Comparison of ENCODE assay signal across 8 cellular contexts in genomic region chr9:38046669-38047300, GRCh38. TPM values are rescaled to one million over a fixed set of nuclear protein-coding genes. Genes with fewer than 3 reads are reported as not detected.
DNase-seq lines count a peak whose midpoint lies in the region; TF ChIP-seq lines count a peak whose summit lies in the region.

No MANE protein-coding gene starts in this region.

- POLR2A ChIA-PET in activated CD4-positive, alpha-beta T cell treated with anti-CD3 and anti-CD28 coated beads, Interleukin-2, amount 10 ng/mL, durations not matched to agents 7 days and 5 days (lab: Charles Lee) = no interaction called here

- H3K9me3 Mint-ChIP-seq in brain (no peaks in the 10 kb centered on the region), type B pancreatic cell (no peaks in the 10 kb centered on the region)
- no peaks in the 10 kb centered on the region for H3K9me3 Mint-ChIP-seq in activated CD4-positive, alpha-beta T cell treated with anti-CD3 and anti-CD28 coated beads, Interleukin-2, amount 10 ng/mL, durations not matched to agents 7 days and 5 days

- TF ChIP-seq CTCF in brain (conservative IDR thresholded peaks at IDR 0.05) = no peak
- TF ChIP-seq CTCF in type B pancreatic cell (conservative IDR thresholded peaks at IDR 0.05) = no peak

- peak overlapping the region; percentile 39 to 89 (median 78) for H3K27ac Mint-ChIP-seq in brain
- peak overlapping the region; percentile 96 for H3K27ac Mint-ChIP-seq in type B pancreatic cell
- no peak overlapping the region for H3K27ac Mint-ChIP-seq in activated CD4-positive, alpha-beta T cell treated with anti-CD3 and anti-CD28 coated beads, Interleukin-2, amount 10 ng/mL, durations not matched to agents 7 days and 5 days

- peaks cover 2% of the 10 kb centered on the region for H3K27me3 Mint-ChIP-seq in brain
- no peaks in the 10 kb centered on the region for H3K27me3 Mint-ChIP-seq in type B pancreatic cell
- no peaks in the 10 kb centered on the region for H3K27me3 Mint-ChIP-seq in activated CD4-positive, alpha-beta T cell treated with anti-CD3 and anti-CD28 coated beads, Interleukin-2, amount 10 ng/mL, durations not matched to agents 7 days and 5 days

- H3K4me1 Mint-ChIP-seq in brain (peaks cover 50% of the 10 kb centered on the region), type B pancreatic cell (ENCODE audit: unreplicated experiment) (peaks cover 57% of the 10 kb centered on the region)
- H3K4me1 Mint-ChIP-seq in activated CD4-positive, alpha-beta T cell treated with anti-CD3 and anti-CD28 coated beads, Interleukin-2, amount 10 ng/mL, durations not matched to agents 7 days and 5 days = peaks cover 6% of the 10 kb centered on the region

- DNase-seq in DMS79 treated with DMSO at 0.1 percent for 48 hours (lab: John Stamatoyannopoulos, UW) = peak; percentile 53
- no peak for DNase-seq in DMS79 (lab: John Stamatoyannopoulos, UW)
- peak; percentile 64 for DNase-seq in kidney glomerular epithelial cell (lab: John Stamatoyannopoulos, UW)
- no peak for DNase-seq in type B pancreatic cell (ENCODE audit: extremely low spot score, unreplicated experiment)
- no peak for DNase-seq in activated CD4-positive, alpha-beta T cell treated with anti-CD3 and anti-CD28 coated beads, Interleukin-2, amount 10 ng/mL, durations not matched to agents 7 days and 5 days
- DNase-seq in central memory CD4-positive, alpha-beta T cell = no peak
- no peak for DNase-seq in NCI-H524 treated with DMSO at 0.1 percent for 48 hours (lab: John Stamatoyannopoulos, UW)

- CTCF ChIA-PET in activated CD4-positive, alpha-beta T cell treated with anti-CD3 and anti-CD28 coated beads, Interleukin-2, amount 10 ng/mL, durations not matched to agents 7 days and 5 days (lab: Charles Lee) = no interaction called here

- H3K36me3 Mint-ChIP-seq in brain = peaks cover 12% of the 10 kb centered on the region
- peaks cover 4% of the 10 kb centered on the region for H3K36me3 Mint-ChIP-seq in type B pancreatic cell
- H3K36me3 Mint-ChIP-seq in activated CD4-positive, alpha-beta T cell treated with anti-CD3 and anti-CD28 coated beads, Interleukin-2, amount 10 ng/mL, durations not matched to agents 7 days and 5 days (ENCODE audit: low read depth) = no peaks in the 10 kb centered on the region

- peak overlapping the region in 2 of 5 experiments; percentile 30 to 36 for H3K4me3 Mint-ChIP-seq in brain
- H3K4me3 Mint-ChIP-seq in type B pancreatic cell = peak overlapping the region; percentile 72
- H3K4me3 Mint-ChIP-seq in activated CD4-positive, alpha-beta T cell treated with anti-CD3 and anti-CD28 coated beads, Interleukin-2, amount 10 ng/mL, durations not matched to agents 7 days and 5 days = no peak overlapping the region

RNA-seq across cellular contexts. Expression of gene SHB, which starts 22.2 kb away (rescaled TPM):
- 37.4 TPM for polyA plus RNA-seq in brain (ENCODE audit: insufficient read depth, low read depth, low replicate concordance)
- total RNA-seq in type B pancreatic cell (ENCODE audit: low replicate concordance) = 14.4 and 20.0 TPM in 2 replicates
- not detected for total RNA-seq in activated CD4-positive, alpha-beta T cell treated with anti-CD3 and anti-CD28 coated beads, Interleukin-2, amount 10 ng/mL, durations not matched to agents 7 days and 5 days

Comparison
In these comparisons a context has a peak if more than half of its experiments do, and no peak if none do; other contexts are left out.
1. DNase-seq: peak in DMS79 treated with DMSO at 0.1 percent for 48 hours (single experiment) and kidney glomerular epithelial cell (single experiment); none in DMS79 (single experiment), type B pancreatic cell (single experiment), activated CD4-positive, alpha-beta T cell treated with anti-CD3 and anti-CD28 coated beads, Interleukin-2, amount 10 ng/mL, durations not matched to agents 7 days and 5 days (single experiment), central memory CD4-positive, alpha-beta T cell (single experiment) and NCI-H524 treated with DMSO at 0.1 percent for 48 hours (single experiment).
2. RNA of gene SHB, which starts 22.2 kb away (total RNA-seq): 14.4 to 20.0 TPM in type B pancreatic cell; not detected in activated CD4-positive, alpha-beta T cell treated with anti-CD3 and anti-CD28 coated beads, Interleukin-2, amount 10 ng/mL, durations not matched to agents 7 days and 5 days; every median in the first group is over 10 times any median in the second.